Comparison of ENCODE assay signal across 1 cellular context in the genomic region with DNA sequence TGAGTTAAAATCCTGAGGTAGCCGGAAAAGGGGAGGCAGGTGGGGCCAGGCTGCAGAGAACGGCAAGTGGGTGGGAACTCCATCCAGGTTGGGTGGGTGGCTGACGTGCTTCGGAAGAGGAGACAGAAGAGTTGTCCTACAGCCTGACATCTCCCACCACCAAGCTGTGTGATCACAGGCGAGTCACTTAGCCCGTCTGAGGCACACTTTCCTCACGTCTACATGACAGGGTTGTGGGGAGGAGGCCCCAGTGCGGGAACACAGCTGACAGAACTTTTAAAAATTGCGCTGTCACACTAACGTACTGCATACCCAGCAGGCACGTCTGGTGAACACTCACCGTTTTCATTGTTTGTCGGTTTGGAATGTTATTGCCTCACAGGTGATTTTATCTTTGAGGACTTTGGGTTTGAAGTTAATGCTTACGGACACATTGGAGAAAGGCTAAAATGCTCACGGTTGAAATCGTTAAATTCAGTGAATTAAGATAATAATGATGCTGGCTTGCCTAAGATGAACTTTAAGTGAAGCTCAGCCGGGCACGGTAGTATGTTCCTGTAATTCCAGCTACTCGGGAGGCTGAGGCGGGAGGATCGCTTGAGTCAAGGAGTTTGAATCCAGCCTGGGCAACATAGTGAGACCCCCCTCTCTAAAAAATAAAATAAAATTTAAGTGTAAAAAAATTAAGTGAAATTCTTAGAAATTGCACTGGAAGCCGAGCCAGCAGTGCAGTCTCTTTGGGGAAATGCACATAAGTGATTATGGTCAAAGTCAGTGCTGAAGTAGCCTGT.
TF ChIP-seq lines count a peak whose summit lies in the region.

No MANE protein-coding gene starts in this region.

TF ChIP-seq in HepG2, 621 proteins besides CTCF, POLR2A, EP300 and RAD21 (continued from another document):
- TF ChIP-seq ZNF383 (CRISPR knock-in tag; IDR thresholded peaks at IDR 0.05; ENCODE audit: borderline replicate concordance) (no peak), CEBPG (CRISPR knock-in tag; IDR thresholded peaks at IDR 0.05) (peak; percentile 42; the same call in 1 of the 2 replicates), TRIM24 (CRISPR knock-in tag; IDR thresholded peaks at IDR 0.05) (no peak), HMG20B (CRISPR knock-in tag; conservative IDR thresholded peaks at IDR 0.05) (no peak), SOX13 (IDR thresholded peaks at IDR 0.05) (no peak), SOX13 (CRISPR knock-in tag; conservative IDR thresholded peaks at IDR 0.05 in 1 of 2, IDR thresholded peaks at IDR 0.05 in 1 of 2) (peak in 1 of 2 experiments; percentile 27; a peak in 1 of 4 replicates), PHF5A (CRISPR knock-in tag; IDR thresholded peaks at IDR 0.05; ENCODE audit: low read depth, unreplicated experiment) (no peak), DBP (CRISPR knock-in tag; IDR thresholded peaks at IDR 0.05; ENCODE audit: not compliant biosample characterization) (no peak), ZIK1 (CRISPR knock-in tag; IDR thresholded peaks at IDR 0.05; ENCODE audit: borderline replicate concordance, low read depth) (no peak), TEAD3 (CRISPR knock-in tag; optimal IDR thresholded peaks at IDR 0.05; ENCODE audit: borderline replicate concordance) (peak; percentile 49), ATF1 (CRISPR knock-in tag; IDR thresholded peaks at IDR 0.05) (no peak), ZNF292 (CRISPR knock-in tag; IDR thresholded peaks at IDR 0.05; ENCODE audit: borderline replicate concordance, low read depth) (no peak), ZNF772 (CRISPR knock-in tag; IDR thresholded peaks at IDR 0.05) (no peak), ZNF230 (CRISPR knock-in tag; IDR thresholded peaks at IDR 0.05) (no peak), NFRKB (IDR thresholded peaks at IDR 0.05) (no peak), ZNF501 (CRISPR knock-in tag; IDR thresholded peaks at IDR 0.05) (no peak), ZNF17 (CRISPR knock-in tag; IDR thresholded peaks at IDR 0.05) (no peak), HDAC6 (IDR thresholded peaks at IDR 0.05; ENCODE audit: low read depth, low read length) (no peak), AGO2 (optimal IDR thresholded peaks at IDR 0.05; ENCODE audit: low read depth, low read length) (no peak), TBX3 (IDR thresholded peaks at IDR 0.05; ENCODE audit: borderline replicate concordance) (no peak), CBX2 (IDR thresholded peaks at IDR 0.05; ENCODE audit: low read depth, low read length) (peak; percentile 47; the same call in 1 of the 2 replicates), CBX2 (CRISPR knock-in tag; IDR thresholded peaks at IDR 0.05; ENCODE audit: low read depth) (no peak), CEBPB (IDR thresholded peaks at IDR 0.05; ENCODE audit: borderline replicate concordance, low read depth, low read length) (peak; percentile 56; the same call in 1 of the 2 replicates), ARID5B (CRISPR knock-in tag; IDR thresholded peaks at IDR 0.05) (no peak), CHCHD3 (CRISPR knock-in tag; IDR thresholded peaks at IDR 0.05) (no peak), NCOA1 (CRISPR knock-in tag; IDR thresholded peaks at IDR 0.05) (no peak), ZNF101 (CRISPR knock-in tag; IDR thresholded peaks at IDR 0.05; ENCODE audit: borderline replicate concordance, low read depth) (no peak), HOXA3 (CRISPR knock-in tag; IDR thresholded peaks at IDR 0.05) (no peak), ZNF768 (CRISPR knock-in tag; IDR thresholded peaks at IDR 0.05) (peak; percentile 58), SNAI1 (CRISPR knock-in tag; IDR thresholded peaks at IDR 0.05; ENCODE audit: borderline replicate concordance) (no peak), NCOR1 (IDR thresholded peaks at IDR 0.05; ENCODE audit: borderline replicate concordance, low read length) (0 out of 2 replicates have a peak, but pooled peaks have one; percentile 18)
- TF ChIP-seq, protein P1, sequence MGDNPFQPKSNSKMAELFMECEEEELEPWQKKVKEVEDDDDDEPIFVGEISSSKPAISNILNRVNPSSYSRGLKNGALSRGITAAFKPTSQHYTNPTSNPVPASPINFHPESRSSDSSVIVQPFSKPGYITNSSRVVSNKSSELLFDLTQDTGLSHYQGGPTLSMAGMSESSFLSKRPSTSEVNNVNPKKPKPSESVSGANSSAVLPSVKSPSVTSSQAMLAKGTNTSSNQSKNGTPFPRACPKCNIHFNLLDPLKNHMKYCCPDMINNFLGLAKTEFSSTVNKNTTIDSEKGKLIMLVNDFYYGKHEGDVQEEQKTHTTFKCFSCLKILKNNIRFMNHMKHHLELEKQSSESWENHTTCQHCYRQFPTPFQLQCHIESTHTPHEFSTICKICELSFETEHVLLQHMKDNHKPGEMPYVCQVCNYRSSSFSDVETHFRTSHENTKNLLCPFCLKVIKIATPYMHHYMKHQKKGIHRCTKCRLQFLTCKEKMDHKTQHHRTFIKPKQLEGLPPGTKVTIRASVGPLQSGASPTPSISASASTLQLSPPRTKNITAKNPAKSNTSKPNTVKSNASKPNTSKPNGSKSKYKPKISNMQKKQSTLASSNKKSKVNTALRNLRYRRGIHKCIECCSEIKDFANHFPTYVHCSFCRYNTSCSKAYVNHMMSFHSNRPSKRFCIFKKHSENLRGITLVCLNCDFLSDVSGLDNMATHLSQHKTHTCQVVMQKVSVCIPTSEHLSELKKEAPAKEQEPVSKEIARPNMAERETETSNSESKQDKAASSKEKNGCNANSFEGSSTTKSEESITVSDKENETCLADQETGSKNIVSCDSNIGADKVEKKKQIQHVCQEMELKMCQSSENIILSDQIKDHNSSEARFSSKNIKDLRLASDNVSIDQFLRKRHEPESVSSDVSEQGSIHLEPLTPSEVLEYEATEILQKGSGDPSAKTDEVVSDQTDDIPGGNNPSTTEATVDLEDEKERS (CRISPR knock-in tag; IDR thresholded peaks at IDR 0.05): no peak
- TF ChIP-seq, protein P2, sequence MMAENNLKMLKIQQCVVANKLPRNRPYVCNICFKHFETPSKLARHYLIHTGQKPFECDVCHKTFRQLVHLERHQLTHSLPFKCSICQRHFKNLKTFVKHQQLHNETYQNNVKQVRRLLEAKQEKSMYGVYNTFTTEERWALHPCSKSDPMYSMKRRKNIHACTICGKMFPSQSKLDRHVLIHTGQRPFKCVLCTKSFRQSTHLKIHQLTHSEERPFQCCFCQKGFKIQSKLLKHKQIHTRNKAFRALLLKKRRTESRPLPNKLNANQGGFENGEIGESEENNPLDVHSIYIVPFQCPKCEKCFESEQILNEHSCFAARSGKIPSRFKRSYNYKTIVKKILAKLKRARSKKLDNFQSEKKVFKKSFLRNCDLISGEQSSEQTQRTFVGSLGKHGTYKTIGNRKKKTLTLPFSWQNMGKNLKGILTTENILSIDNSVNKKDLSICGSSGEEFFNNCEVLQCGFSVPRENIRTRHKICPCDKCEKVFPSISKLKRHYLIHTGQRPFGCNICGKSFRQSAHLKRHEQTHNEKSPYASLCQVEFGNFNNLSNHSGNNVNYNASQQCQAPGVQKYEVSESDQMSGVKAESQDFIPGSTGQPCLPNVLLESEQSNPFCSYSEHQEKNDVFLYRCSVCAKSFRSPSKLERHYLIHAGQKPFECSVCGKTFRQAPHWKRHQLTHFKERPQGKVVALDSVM (CRISPR knock-in tag; IDR thresholded peaks at IDR 0.05): 0 out of 2 replicates have a peak, but pooled peaks have one; percentile 24
- TF ChIP-seq, protein P3, sequence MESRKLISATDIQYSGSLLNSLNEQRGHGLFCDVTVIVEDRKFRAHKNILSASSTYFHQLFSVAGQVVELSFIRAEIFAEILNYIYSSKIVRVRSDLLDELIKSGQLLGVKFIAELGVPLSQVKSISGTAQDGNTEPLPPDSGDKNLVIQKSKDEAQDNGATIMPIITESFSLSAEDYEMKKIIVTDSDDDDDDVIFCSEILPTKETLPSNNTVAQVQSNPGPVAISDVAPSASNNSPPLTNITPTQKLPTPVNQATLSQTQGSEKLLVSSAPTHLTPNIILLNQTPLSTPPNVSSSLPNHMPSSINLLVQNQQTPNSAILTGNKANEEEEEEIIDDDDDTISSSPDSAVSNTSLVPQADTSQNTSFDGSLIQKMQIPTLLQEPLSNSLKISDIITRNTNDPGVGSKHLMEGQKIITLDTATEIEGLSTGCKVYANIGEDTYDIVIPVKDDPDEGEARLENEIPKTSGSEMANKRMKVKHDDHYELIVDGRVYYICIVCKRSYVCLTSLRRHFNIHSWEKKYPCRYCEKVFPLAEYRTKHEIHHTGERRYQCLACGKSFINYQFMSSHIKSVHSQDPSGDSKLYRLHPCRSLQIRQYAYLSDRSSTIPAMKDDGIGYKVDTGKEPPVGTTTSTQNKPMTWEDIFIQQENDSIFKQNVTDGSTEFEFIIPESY (CRISPR knock-in tag; IDR thresholded peaks at IDR 0.05): no peak
- TF ChIP-seq, protein P4, sequence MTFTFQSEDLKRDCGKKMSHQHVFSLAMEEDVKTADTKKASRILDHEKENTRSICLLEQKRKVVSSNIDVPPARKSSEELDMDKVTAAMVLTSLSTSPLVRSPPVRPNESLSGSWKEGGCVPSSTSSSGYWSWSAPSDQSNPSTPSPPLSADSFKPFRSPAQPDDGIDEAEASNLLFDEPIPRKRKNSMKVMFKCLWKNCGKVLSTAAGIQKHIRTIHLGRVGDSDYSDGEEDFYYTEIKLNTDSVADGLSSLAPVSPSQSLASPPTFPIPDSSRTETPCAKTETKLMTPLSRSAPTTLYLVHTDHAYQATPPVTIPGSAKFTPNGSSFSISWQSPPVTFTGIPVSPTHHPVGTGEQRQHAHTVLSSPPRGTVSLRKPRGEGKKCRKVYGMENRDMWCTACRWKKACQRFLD (CRISPR knock-in tag; IDR thresholded peaks at IDR 0.05; ENCODE audit: borderline replicate concordance): no peak
- TF ChIP-seq, protein P5, sequence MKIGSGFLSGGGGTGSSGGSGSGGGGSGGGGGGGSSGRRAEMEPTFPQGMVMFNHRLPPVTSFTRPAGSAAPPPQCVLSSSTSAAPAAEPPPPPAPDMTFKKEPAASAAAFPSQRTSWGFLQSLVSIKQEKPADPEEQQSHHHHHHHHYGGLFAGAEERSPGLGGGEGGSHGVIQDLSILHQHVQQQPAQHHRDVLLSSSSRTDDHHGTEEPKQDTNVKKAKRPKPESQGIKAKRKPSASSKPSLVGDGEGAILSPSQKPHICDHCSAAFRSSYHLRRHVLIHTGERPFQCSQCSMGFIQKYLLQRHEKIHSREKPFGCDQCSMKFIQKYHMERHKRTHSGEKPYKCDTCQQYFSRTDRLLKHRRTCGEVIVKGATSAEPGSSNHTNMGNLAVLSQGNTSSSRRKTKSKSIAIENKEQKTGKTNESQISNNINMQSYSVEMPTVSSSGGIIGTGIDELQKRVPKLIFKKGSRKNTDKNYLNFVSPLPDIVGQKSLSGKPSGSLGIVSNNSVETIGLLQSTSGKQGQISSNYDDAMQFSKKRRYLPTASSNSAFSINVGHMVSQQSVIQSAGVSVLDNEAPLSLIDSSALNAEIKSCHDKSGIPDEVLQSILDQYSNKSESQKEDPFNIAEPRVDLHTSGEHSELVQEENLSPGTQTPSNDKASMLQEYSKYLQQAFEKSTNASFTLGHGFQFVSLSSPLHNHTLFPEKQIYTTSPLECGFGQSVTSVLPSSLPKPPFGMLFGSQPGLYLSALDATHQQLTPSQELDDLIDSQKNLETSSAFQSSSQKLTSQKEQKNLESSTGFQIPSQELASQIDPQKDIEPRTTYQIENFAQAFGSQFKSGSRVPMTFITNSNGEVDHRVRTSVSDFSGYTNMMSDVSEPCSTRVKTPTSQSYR (CRISPR knock-in tag; IDR thresholded peaks at IDR 0.05; ENCODE audit: borderline replicate concordance): no peak
TF ChIP-seq in HepG2: peak in this region for 13.
